ENCODE assay signal across 8 cellular contexts in genomic region chr1:6603424-6603850, GRCh38.
DNase-seq lines count a peak whose midpoint lies in the region; ATAC-seq and TF ChIP-seq lines count a peak whose summit lies in the region.

No MANE protein-coding gene starts in this region.

- peak overlapping the region; percentile 76 for H2AFZ ChIP-seq in SU-DHL-6 (ENCODE audit: low read depth, low read length, severe bottlenecking)

- no peaks in the 10 kb centered on the region for H4K20me1 ChIP-seq in SU-DHL-6 (ENCODE audit: low read depth, low read length)

- H3K9me2 ChIP-seq in SU-DHL-6 (replicated peaks; ENCODE audit: insufficient read depth, low read length) = no peaks in the 10 kb centered on the region

- H3K4me2 ChIP-seq in SU-DHL-6 (ENCODE audit: low read depth, low read length, poor library complexity, severe bottlenecking) = peak overlapping the region; percentile 80

- no peaks in the 10 kb centered on the region for H3K27me3 ChIP-seq in SU-DHL-6 (ENCODE audit: low read length)

- peak; percentile 7 for ATAC-seq in GM18505 (IDR thresholded peaks at IDR 0.05; ENCODE audit: unreplicated experiment)
- peak; percentile 9 for ATAC-seq in HG03064 (IDR thresholded peaks at IDR 0.05; ENCODE audit: low read depth, unreplicated experiment)

- peak overlapping the region; percentile 63 for H3K9ac ChIP-seq in SU-DHL-6 (ENCODE audit: low read length)

- no peak overlapping the region for H3K27ac ChIP-seq in SU-DHL-6 (ENCODE audit: low read depth, low read length)

- DNase-seq in amniotic stem cell (lab: John Stamatoyannopoulos, UW) = peak; percentile 61
- DNase-seq in hippocampal formation (lab: John Stamatoyannopoulos, UW) = peak; percentile 75 to 92
- DNase-seq in skeletal muscle cell (ENCODE audit: low read depth) = peak; percentile 70
- no peak for DNase-seq in NCI-H510A (lab: John Stamatoyannopoulos, UW)
- DNase-seq in HPDE6-E6E7 (ENCODE audit: extremely low spot score) = no peak

- no peaks in the 10 kb centered on the region for H3K9me3 ChIP-seq in SU-DHL-6 (ENCODE audit: insufficient read depth, low read length)

- H3F3A ChIP-seq in SU-DHL-6 (ENCODE audit: insufficient read depth) = peaks cover 10% of the 10 kb centered on the region; the same call in 1 of the 2 replicates

- peak; percentile 52 for TF ChIP-seq POLR2A in GM18505 (IDR thresholded peaks at IDR 0.05; ENCODE audit: borderline replicate concordance, extremely low read depth, insufficient read depth, insufficient read length)

- TF ChIP-seq CTCF in SU-DHL-6 (IDR thresholded peaks at IDR 0.05; ENCODE audit: insufficient read depth, low read length, poor library complexity, severe bottlenecking) = no peak

- H3K79me2 ChIP-seq in SU-DHL-6 (ENCODE audit: insufficient read depth, low read length) = no peaks in the 10 kb centered on the region

- H3K4me3 ChIP-seq in SU-DHL-6 (ENCODE audit: insufficient read depth, low read length, poor library complexity, severe bottlenecking) = peak overlapping the region; percentile 56
- peak overlapping the region; percentile 97 for H3K4me3 ChIP-seq in skeletal muscle cell (ENCODE audit: low read depth, low read length)

- no peaks in the 10 kb centered on the region for H3K36me3 ChIP-seq in SU-DHL-6 (ENCODE audit: low read length)

Comparison
In these comparisons a context has a peak if more than half of its experiments do, and no peak if none do; other contexts are left out.
1. DNase-seq: peak in amniotic stem cell (single experiment), hippocampal formation (2 of 2) and skeletal muscle cell (single experiment); none in NCI-H510A (single experiment) and HPDE6-E6E7 (single experiment).